Comparison of ENCODE assay signal across 8 cellular contexts in the genomic region with DNA sequence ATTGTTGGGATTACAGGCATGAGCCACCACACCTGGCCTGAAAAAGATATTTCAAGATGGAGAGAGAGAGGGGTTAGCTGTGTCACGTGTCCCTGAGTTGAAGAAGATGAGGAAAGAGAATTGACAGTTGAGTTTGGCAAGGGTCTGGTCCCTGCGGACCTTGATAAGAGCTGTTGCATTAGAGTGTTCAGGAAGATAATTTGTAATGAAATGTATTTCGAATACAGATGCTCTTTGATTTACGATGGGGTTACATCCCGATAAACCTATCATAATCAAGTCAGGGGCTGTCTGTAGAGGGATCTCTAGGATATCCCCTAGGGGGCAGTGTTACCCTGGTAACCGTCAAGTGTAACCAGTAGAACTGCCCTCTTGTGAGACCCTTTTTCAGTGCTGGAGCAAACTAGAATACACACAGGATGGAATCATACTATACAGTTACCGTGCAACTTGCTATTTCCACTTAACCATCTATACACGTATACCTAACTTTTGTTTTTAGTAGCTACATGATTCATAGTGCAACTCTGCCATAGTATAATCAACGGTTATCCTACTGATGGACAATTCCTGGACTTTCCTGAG. TPM values are rescaled to one million over a fixed set of nuclear protein-coding genes. Genes with fewer than 3 reads are reported as not detected.
DNase-seq lines count a peak whose midpoint lies in the region; ATAC-seq and TF ChIP-seq lines count a peak whose summit lies in the region.

No MANE protein-coding gene starts in this region.

- H3K9me3 Mint-ChIP-seq in activated T-cell treated with anti-CD3 and anti-CD28 coated beads, Interleukin-2, amount 50 U/mL, for 4 hours = no peaks in the 10 kb centered on the region

- intact Hi-C loops in ovary (cut with DNase I) = no loop called here

- no peaks in the 10 kb centered on the region for H3K36me3 ChIP-seq in ovary

- DNase-seq in activated T-cell treated with anti-CD3 and anti-CD28 coated beads for 1 hour (ENCODE audit: low read depth) (peak; percentile 20), NOMO-1 treated with dmso at 0.1 percent for 144 hours (lab: John Stamatoyannopoulos, UW; ENCODE audit: unreplicated experiment) (peak; percentile 48), fibroblast of the aortic adventitia (ENCODE audit: low read depth) (peak; percentile 79), ovary (peak in 2 of 5 donors; percentile 40 to 50)
- no peak for DNase-seq in activated T-cell treated with anti-CD3 and anti-CD28 coated beads, Interleukin-2, amount 50 U/mL, for 1 hour
- peak; percentile 48 for DNase-seq in activated T-cell treated with anti-CD3 and anti-CD28 coated beads, Interleukin-2, amount 50 U/mL, for 4 hours

- H3K36me3 Mint-ChIP-seq in activated T-cell treated with anti-CD3 and anti-CD28 coated beads, Interleukin-2, amount 50 U/mL, for 4 hours (ENCODE audit: insufficient read depth) = peaks cover 12% of the 10 kb centered on the region

- TF ChIP-seq CTCF in fibroblast of the aortic adventitia (IDR thresholded peaks at IDR 0.05; ENCODE audit: insufficient read depth, low read length) (peak; percentile 61), ovary (IDR thresholded peaks at IDR 0.05) (peak; percentile 31 to 48 (median 36))

- ATAC-seq in HG03558 (IDR thresholded peaks at IDR 0.05; ENCODE audit: extremely low read depth, unreplicated experiment) = peak; percentile 25
- peak; percentile 34 to 44 for ATAC-seq in activated T-cell treated with anti-CD3 and anti-CD28 coated beads, Interleukin-2, amount 50 U/mL, for 4 hours
- ATAC-seq in GM21381 (IDR thresholded peaks at IDR 0.05; ENCODE audit: unreplicated experiment) = no peak

- peak overlapping the region; percentile 90 for H3K4me3 Mint-ChIP-seq in activated T-cell treated with anti-CD3 and anti-CD28 coated beads, Interleukin-2, amount 50 U/mL, for 4 hours

- peaks cover 11% of the 10 kb centered on the region for H3K4me1 ChIP-seq in ovary (ENCODE audit: insufficient read depth)

- TF ChIP-seq EP300 in ovary (IDR thresholded peaks at IDR 0.05) = no peak

- H3K27me3 ChIP-seq in ovary = no peaks in the 10 kb centered on the region

- no peaks in the 10 kb centered on the region for H3K27me3 Mint-ChIP-seq in activated T-cell treated with anti-CD3 and anti-CD28 coated beads, Interleukin-2, amount 50 U/mL, for 4 hours (ENCODE audit: low read depth)

- peaks cover 37% of the 10 kb centered on the region for H3K4me1 Mint-ChIP-seq in activated T-cell treated with anti-CD3 and anti-CD28 coated beads, Interleukin-2, amount 50 U/mL, for 4 hours (ENCODE audit: low read depth)

- no peak for TF ChIP-seq POLR2A in ovary (IDR thresholded peaks at IDR 0.05)

- no peak overlapping the region for H3K27ac ChIP-seq in ovary

- 8 to 16% (median 14%) methylated on average over 9 of the region's 9 CpGs for WGBS in ovary, 3 donors

- H3K4me3 ChIP-seq in fibroblast of the aortic adventitia (ENCODE audit: low read depth, low read length) (no peak overlapping the region), ovary (no peak overlapping the region)

- no peaks in the 10 kb centered on the region for H3K9me3 ChIP-seq in ovary

RNA-seq across cellular contexts. Expression of gene ELOF1, which starts 1.5 kb away (rescaled TPM):
- 10 to 100 TPM; 82.5 to 91.6 (median 86.4) TPM for total RNA-seq in activated T-cell treated with anti-CD3 and anti-CD28 coated beads, Interleukin-2, amount 50 U/mL, for 4 hours
- total RNA-seq in fibroblast of the aortic adventitia (ENCODE audit: low replicate concordance) = 17.9 and 33.5 TPM in 2 replicates
- 10 to 100 TPM; 30.4 to 57.4 (median 49.5) TPM for total RNA-seq in ovary
- polyA plus RNA-seq in ovary = 10 to 100 TPM; 39.4 to 49.1 TPM

RNA-seq across cellular contexts. Expression of gene ACP5, which starts 16.9 kb away (rescaled TPM):
- total RNA-seq in activated T-cell treated with anti-CD3 and anti-CD28 coated beads, Interleukin-2, amount 50 U/mL, for 4 hours = 1 to 10 TPM; 2.4 to 2.9 (median 2.8) TPM
- total RNA-seq in fibroblast of the aortic adventitia (ENCODE audit: low replicate concordance) = 0.09 and 1.4 TPM in 2 replicates
- total RNA-seq in ovary = 10 to 100 TPM in 6 of 7 donors, 1 to 10 TPM in 1; 7.9 to 54.4 (median 17.1) TPM
- 10 to 100 TPM; 30.5 to 66.9 TPM for polyA plus RNA-seq in ovary

RNA-seq across cellular contexts. Expression of gene CNN1, which starts 21.8 kb away (rescaled TPM):
- total RNA-seq in activated T-cell treated with anti-CD3 and anti-CD28 coated beads, Interleukin-2, amount 50 U/mL, for 4 hours = under 1 TPM in 1 of 3 donors, not detected in 2; 0.25 TPM
- total RNA-seq in fibroblast of the aortic adventitia (ENCODE audit: low replicate concordance) (2.2 and 4.2 TPM in 2 replicates), ovary (100 to 1,000 TPM in 1 of 7 donors, 10 to 100 TPM in 6; 13.9 to 485 (median 59.2) TPM)
- polyA plus RNA-seq in ovary = 100 to 1,000 TPM in 1 of 2 donors, 10 to 100 TPM in 1; 76.5 to 725 TPM

RNA-seq across cellular contexts. Expression of gene ECSIT, which starts 31.6 kb away (rescaled TPM):
- total RNA-seq in activated T-cell treated with anti-CD3 and anti-CD28 coated beads, Interleukin-2, amount 50 U/mL, for 4 hours = 10 to 100 TPM; 72.3 to 88.1 (median 81.9) TPM
- 26.3 and 35.5 TPM in 2 replicates for total RNA-seq in fibroblast of the aortic adventitia (ENCODE audit: low replicate concordance)
- total RNA-seq in ovary = 10 to 100 TPM; 57.0 to 84.8 (median 58.2) TPM
- polyA plus RNA-seq in ovary = 10 to 100 TPM; 16.3 to 73.1 TPM

RNA-seq across cellular contexts. Expression of gene ZNF627, which starts 36.8 kb away (rescaled TPM):
- total RNA-seq in activated T-cell treated with anti-CD3 and anti-CD28 coated beads, Interleukin-2, amount 50 U/mL, for 4 hours = 1 to 10 TPM; 2.6 to 3.5 (median 3.4) TPM
- total RNA-seq in fibroblast of the aortic adventitia (ENCODE audit: low replicate concordance) = 11.7 and 17.3 TPM in 2 replicates
- 10 to 100 TPM; 16.3 to 31.5 (median 17.9) TPM for total RNA-seq in ovary
- 10 to 100 TPM; 14.4 to 16.1 TPM for polyA plus RNA-seq in ovary
